ENCODE assay signal across 16 cellular contexts in the genomic region with DNA sequence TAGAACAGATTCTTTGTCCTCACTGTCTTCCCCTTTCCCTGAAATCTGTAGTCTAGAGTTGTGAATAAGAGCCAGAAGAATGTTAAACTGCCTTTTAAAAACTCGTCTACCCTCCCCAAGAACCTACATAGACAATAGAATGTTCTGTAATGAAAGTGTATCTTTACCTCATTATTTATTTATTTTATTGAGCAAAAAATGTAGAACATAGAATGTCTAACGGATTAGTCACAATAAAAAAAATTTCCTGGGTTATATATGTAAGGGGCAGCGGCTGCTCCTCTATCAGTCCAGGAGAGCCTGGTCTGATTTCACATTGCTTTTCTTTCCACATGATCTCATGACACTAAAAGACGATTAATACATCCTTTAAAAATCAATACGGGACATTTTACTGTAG.
DNase-seq lines count a peak whose midpoint lies in the region; ATAC-seq and TF ChIP-seq lines count a peak whose summit lies in the region.
"Had no signal": no experiment of that assay in that cellular context is flagged by ENCODE, and none has a peak within 500 bp of the region (broad histone marks: within the 10 kb centered on the region; RNA-seq: fewer than 3 reads in every experiment).

No MANE protein-coding gene starts in this region.

- BruUV-seq in Panc1 (replicated peaks; lab: Mats Ljungman, UMichigan) (no TSS peak), A673 (replicated peaks; lab: Mats Ljungman, UMichigan) (no TSS peak)

- intact Hi-C loops in Panc1 (cut with micrococcal nuclease; ENCODE audit: unreplicated experiment) = loop anchor here (10.0 kb wide), 1 partner anchor 132 kb away; a partner anchor contains a TSS
- intact Hi-C loops in A673 (cut with micrococcal nuclease; ENCODE audit: unreplicated experiment) = no loop called here

- TF ChIP-seq CTCF in AG04450 (IDR thresholded peaks at IDR 0.05; ENCODE audit: low read depth, low read length) (no peak), Panc1 (IDR thresholded peaks at IDR 0.05) (no peak), cardiac fibroblast (IDR thresholded peaks at IDR 0.05; ENCODE audit: low read depth, low read length) (no peak), A673 (conservative IDR thresholded peaks at IDR 0.05; ENCODE audit: low read depth, low read length) (no peak)

- H3K36me3 ChIP-seq in Panc1 (ENCODE audit: control insufficient read depth, insufficient read depth, low read length) (no peaks in the 10 kb centered on the region), A673 (ENCODE audit: insufficient read depth, low read length, poor library complexity, severe bottlenecking) (no peaks in the 10 kb centered on the region)

- CTCF ChIA-PET in AG04450 (lab: Charles Lee) (no interaction called here), Panc1 (lab: Charles Lee) (no interaction called here), A673 (lab: Charles Lee) (no interaction called here)

- peak; percentile 81 for ATAC-seq in Panc1
- ATAC-seq in GM21576 (IDR thresholded peaks at IDR 0.05; ENCODE audit: unreplicated experiment) = no peak
- ATAC-seq: left lobe of liver, psoas muscle had no signal

- peak; percentile 30 for DNase-seq in AG04450 (ENCODE audit: low read depth, low spot score)
- DNase-seq in Panc1 (ENCODE audit: low read depth, low spot score) = peak; percentile 36
- peak; percentile 61 to 91 for DNase-seq in cardiac fibroblast (ENCODE audit: low read depth in 2 of 2)
- DNase-seq in iris pigment epithelial cell (ENCODE audit: low read depth) = peak; percentile 81
- no peak for DNase-seq in kidney tubule cell (ENCODE audit: low spot score)
- DNase-seq in A673 (ENCODE audit: low spot score) = no peak
- no peak for DNase-seq in activated CD4-positive, alpha-beta T cell treated with anti-CD3 and anti-CD28 coated beads for 4 hours
- DNase-seq: activated B cell treated with CpG ODN at 0.5 μM for 24 hours; activated CD8-positive, alpha-beta memory T cell treated with anti-CD3 and anti-CD28 coated beads, Interleukin-2, amount 50 U/mL, for 4 hours; activated naive CD4-positive, alpha-beta T cell treated with anti-CD3 and anti-CD28 coated beads for 36 hours; NCI-H446; psoas muscle; stimulated activated CD4-positive, alpha-beta T cell treated with anti-CD3 and anti-CD28 coated beads, Interleukin-1b, Interleukin-23, amount 100 ng/mL, for 48 hours; testis had no signal

- H3K27ac ChIP-seq in AG04450 (ENCODE audit: low read depth, low read length) (no peak overlapping the region), Panc1 (ENCODE audit: low read length) (peak overlapping the region; percentile 89), A673 (ENCODE audit: low read depth, low read length, poor library complexity, severe bottlenecking) (no peak overlapping the region)
- H3K27ac ChIP-seq: psoas muscle, testis had no signal

- no peaks in the 10 kb centered on the region for H3K9me3 ChIP-seq in AG04450 (ENCODE audit: control insufficient read depth, insufficient read depth, low read length)
- no peaks in the 10 kb centered on the region for H3K9me3 ChIP-seq in Panc1 (ENCODE audit: control insufficient read depth, insufficient read depth, low read depth, low read length)
- H3K9me3 ChIP-seq in A673 (ENCODE audit: low read depth, low read length, poor library complexity, severe bottlenecking) = no peaks in the 10 kb centered on the region
- H3K9me3 ChIP-seq: psoas muscle, testis had no signal

- H3K4me1 ChIP-seq in Panc1 (ENCODE audit: control insufficient read depth, insufficient read depth, low read length) (peaks cover 61% of the 10 kb centered on the region), A673 (ENCODE audit: insufficient read depth, low read length, poor library complexity, severe bottlenecking) (peaks cover 41% of the 10 kb centered on the region)
- H3K4me1 ChIP-seq: psoas muscle, testis had no signal

- H3K27me3 ChIP-seq in AG04450 (ENCODE audit: control insufficient read depth, insufficient read depth, low read length) (no peaks in the 10 kb centered on the region), Panc1 (ENCODE audit: control insufficient read depth, insufficient read depth, low read length) (no peaks in the 10 kb centered on the region), A673 (replicated peaks; ENCODE audit: insufficient read depth, low read depth, low read length, poor library complexity) (peaks cover 5% of the 10 kb centered on the region)
- H3K27me3 ChIP-seq: testis had no signal

- POLR2A ChIA-PET in AG04450 (lab: Yijun Ruan, JAX) = no interaction called here
- POLR2A ChIA-PET in Panc1 (lab: Charles Lee) = no interaction called here
- POLR2A ChIA-PET in A673 (lab: Charles Lee; ENCODE audit: low non-redundant PET) = no interaction called here

- H3K4me3 ChIP-seq in AG04450 (ENCODE audit: low read depth, low read length) (peak overlapping the region; percentile 3; the same call in 1 of the 2 replicates), Panc1 (ENCODE audit: low read depth in 2 of 2, low read length in 2 of 2) (peak overlapping the region; percentile 41 to 55), cardiac fibroblast (replicated peaks in 1 of 2; ENCODE audit: low read depth in 2 of 2, low read length in 2 of 2) (peak overlapping the region in 1 of 2 donors; percentile 35), A673 (ENCODE audit: low read depth, low read length, poor library complexity, severe bottlenecking) (no peak overlapping the region)
- H3K4me3 ChIP-seq: psoas muscle, testis had no signal

- in situ Hi-C loops in Panc1 (cut with HindIII; ENCODE audit: low pct_unique_long_range_greater_than_20kb, low sequenced_read_pairs) = no loop called here

Comparison
In these comparisons a context has a peak if more than half of its experiments do, and no peak if none do; other contexts are left out.
1. DNase-seq: peak in AG04450 (single experiment), Panc1 (single experiment), cardiac fibroblast (2 of 2) and iris pigment epithelial cell (single experiment); none in kidney tubule cell (single experiment), A673 (single experiment) and activated CD4-positive, alpha-beta T cell treated with anti-CD3 and anti-CD28 coated beads for 4 hours (0 of 2).